25 cellular contexts compared by ENCODE assay signal in the genomic region with DNA sequence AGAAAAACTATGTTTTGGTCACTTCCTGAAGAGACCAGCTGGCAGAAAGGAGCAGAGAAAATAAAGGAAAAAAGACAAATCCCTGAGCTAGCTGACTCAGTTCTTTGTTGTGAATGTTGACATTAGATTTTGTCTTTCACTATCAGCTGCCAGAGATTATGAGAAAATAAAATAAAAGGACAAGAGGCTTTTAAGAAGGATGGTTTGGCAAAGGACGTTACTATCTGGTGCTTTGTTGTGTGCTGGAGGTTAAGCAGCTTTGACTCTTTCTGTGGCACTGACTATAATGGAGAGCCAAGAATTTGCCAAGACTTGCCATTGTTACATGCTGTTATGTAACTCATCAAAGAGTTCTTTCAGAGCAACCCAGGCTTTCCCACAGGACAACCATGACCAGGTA. TPM values are rescaled to one million over a fixed set of nuclear protein-coding genes. Genes with fewer than 3 reads are reported as not detected.
DNase-seq lines count a peak whose midpoint lies in the region; ATAC-seq, FAIRE-seq and TF ChIP-seq lines count a peak whose summit lies in the region.
"Had no signal": no experiment of that assay in that cellular context is flagged by ENCODE, and none has a peak within 500 bp of the region (broad histone marks: within the 10 kb centered on the region; RNA-seq: fewer than 3 reads in every experiment).

No MANE protein-coding gene starts in this region.

- TF ChIP-seq CTCF in astrocyte (IDR thresholded peaks at IDR 0.05; ENCODE audit: insufficient read depth, low read depth, low read length) (no peak), keratinocyte (optimal IDR thresholded peaks at IDR 0.05 in 1 of 3, IDR thresholded peaks at IDR 0.05 in 1 of 3, conservative IDR thresholded peaks at IDR 0.05 in 1 of 3; ENCODE audit: extremely low read depth in 1 of 3, insufficient read depth in 2 of 3, low read length in 3 of 3) (no peak), sigmoid colon (IDR thresholded peaks at IDR 0.05) (no peak)

- no peak overlapping the region for H3K4me3 Mint-ChIP-seq in astrocyte (ENCODE audit: unreplicated experiment)
- H3K4me3 Mint-ChIP-seq: activated naive CD4-positive, alpha-beta T cell treated with anti-CD3 and anti-CD28 coated beads, Interleukin-2, amount 50 U/mL, for 24 hours; activated T-cell treated with anti-CD3 and anti-CD28 coated beads, Interleukin-2, amount 50 U/mL, for 4 hours; effector memory CD8-positive, alpha-beta T cell had no signal

- peak overlapping the region; percentile 21 for H3K27ac ChIP-seq in HUES48 (ENCODE audit: low read depth, low read length)
- no peak overlapping the region for H3K27ac ChIP-seq in astrocyte (ENCODE audit: low read depth, low read length)
- H3K27ac ChIP-seq in keratinocyte (ENCODE audit: control insufficient read depth, insufficient read depth, low read length): no peak overlapping the region
- peak overlapping the region in 3 of 4 donors; percentile 45 to 70 (median 60) for H3K27ac ChIP-seq in sigmoid colon
- H3K27ac ChIP-seq: parathyroid adenoma, thyroid gland had no signal

- no peak overlapping the region for H3K9ac ChIP-seq in HUES48 (ENCODE audit: low read depth, low read length)
- no peak overlapping the region for H3K9ac ChIP-seq in astrocyte (ENCODE audit: low read length)
- H3K9ac ChIP-seq in keratinocyte (ENCODE audit: control insufficient read depth, extremely low read depth, insufficient read depth, low read length): no peak overlapping the region
- H3K9ac ChIP-seq: parathyroid adenoma had no signal

- 45 to 49% methylated on average over 1 of the region's 1 CpG for WGBS in sigmoid colon, 2 donors

- no peaks in the 10 kb centered on the region for H3K9me3 Mint-ChIP-seq in astrocyte (ENCODE audit: unreplicated experiment)
- H3K9me3 Mint-ChIP-seq: activated naive CD4-positive, alpha-beta T cell treated with anti-CD3 and anti-CD28 coated beads, Interleukin-2, amount 50 U/mL, for 24 hours; activated T-cell treated with anti-CD3 and anti-CD28 coated beads, Interleukin-2, amount 50 U/mL, for 4 hours; effector memory CD8-positive, alpha-beta T cell had no signal

- H3K4me1 ChIP-seq in HUES48 (ENCODE audit: control insufficient read depth, insufficient read depth, low read length) (no peaks in the 10 kb centered on the region), astrocyte (ENCODE audit: insufficient read depth, low read length) (peaks cover 11% of the 10 kb centered on the region), keratinocyte (ENCODE audit: control insufficient read depth, extremely low read depth, insufficient read depth, low read length) (peaks cover 3% of the 10 kb centered on the region), sigmoid colon (peaks cover 0 to 34% (median 20%) of the 10 kb centered on the region in 4 donors)
- H3K4me1 ChIP-seq: parathyroid adenoma, thyroid gland had no signal

- H3K36me3 ChIP-seq in HUES48 (ENCODE audit: control insufficient read depth, insufficient read depth, low read length) (no peaks in the 10 kb centered on the region), astrocyte (ENCODE audit: insufficient read depth, low read length) (no peaks in the 10 kb centered on the region), keratinocyte (ENCODE audit: control insufficient read depth in 2 of 2, extremely low read depth in 1 of 2, insufficient read depth in 2 of 2, low read length in 2 of 2) (no peaks in the 10 kb centered on the region), sigmoid colon (no peaks in the 10 kb centered on the region)
- H3K36me3 ChIP-seq: thyroid gland had no signal

- no peaks in the 10 kb centered on the region for H3K9me1 ChIP-seq in keratinocyte (ENCODE audit: control insufficient read depth, extremely low read depth, insufficient read depth, low read length)

- H3K4me2 ChIP-seq in astrocyte (ENCODE audit: low read length): peak overlapping the region; percentile 26
- no peak overlapping the region for H3K4me2 ChIP-seq in keratinocyte (ENCODE audit: control insufficient read depth, extremely low read depth, insufficient read depth, low read depth, low read length)
- H3K4me2 ChIP-seq: smooth muscle cell had no signal

- H3K27me3 Mint-ChIP-seq in astrocyte (ENCODE audit: low read depth, unreplicated experiment): no peaks in the 10 kb centered on the region

- no peak overlapping the region for H3K27ac Mint-ChIP-seq in astrocyte (ENCODE audit: unreplicated experiment)
- H3K27ac Mint-ChIP-seq: activated naive CD4-positive, alpha-beta T cell treated with anti-CD3 and anti-CD28 coated beads, Interleukin-2, amount 50 U/mL, for 24 hours; effector memory CD8-positive, alpha-beta T cell had no signal

- H3K9me3 ChIP-seq in HUES48 (ENCODE audit: control insufficient read depth, insufficient read depth, low read length): no peaks in the 10 kb centered on the region
- H3K9me3 ChIP-seq in astrocyte (ENCODE audit: insufficient read depth, low read depth, low read length): no peaks in the 10 kb centered on the region
- no peaks in the 10 kb centered on the region for H3K9me3 ChIP-seq in keratinocyte (ENCODE audit: control insufficient read depth, low read depth, low read length)
- H3K9me3 ChIP-seq in sigmoid colon: no peaks in the 10 kb centered on the region
- H3K9me3 ChIP-seq: thyroid gland had no signal

- H3K4me1 Mint-ChIP-seq in astrocyte (ENCODE audit: low read depth, unreplicated experiment): peaks cover 18% of the 10 kb centered on the region
- H3K4me1 Mint-ChIP-seq: activated naive CD4-positive, alpha-beta T cell treated with anti-CD3 and anti-CD28 coated beads, Interleukin-2, amount 50 U/mL, for 24 hours had no signal

- H2AFZ ChIP-seq in astrocyte (ENCODE audit: low read depth, low read length) (peak overlapping the region; percentile 39), keratinocyte (ENCODE audit: control insufficient read depth, low read length) (peak overlapping the region; percentile 72)
- H2AFZ ChIP-seq: parathyroid adenoma had no signal

- H4K20me1 ChIP-seq in astrocyte (ENCODE audit: insufficient read depth, low read length) (no peaks in the 10 kb centered on the region), keratinocyte (ENCODE audit: control insufficient read depth, extremely low read depth, insufficient read depth, low read length) (no peaks in the 10 kb centered on the region)

- no peaks in the 10 kb centered on the region for H3K27me3 ChIP-seq in HUES48 (ENCODE audit: control insufficient read depth, insufficient read depth, low read length)
- no peaks in the 10 kb centered on the region for H3K27me3 ChIP-seq in astrocyte (ENCODE audit: insufficient read depth, low read length)
- H3K27me3 ChIP-seq in keratinocyte (ENCODE audit: control insufficient read depth, extremely low read depth, insufficient read depth, low read length): no peaks in the 10 kb centered on the region
- no peaks in the 10 kb centered on the region for H3K27me3 ChIP-seq in sigmoid colon
- H3K27me3 ChIP-seq: thyroid gland had no signal

- dilution Hi-C loops in keratinocyte (cut with MboI; ENCODE audit: extremely low pct_ligation_motif_present, low sequenced_read_pairs): no loop called here

- no peaks in the 10 kb centered on the region for H3K36me3 Mint-ChIP-seq in astrocyte (ENCODE audit: low read depth, unreplicated experiment)
- H3K36me3 Mint-ChIP-seq: activated naive CD4-positive, alpha-beta T cell treated with anti-CD3 and anti-CD28 coated beads, Interleukin-2, amount 50 U/mL, for 24 hours had no signal

- FAIRE-seq in astrocyte (lab: Jason Lieb, UNC) (no peak), keratinocyte (lab: Jason Lieb, UNC) (peak; percentile 20)
- FAIRE-seq: GM12891 had no signal

- TF ChIP-seq POLR2A in sigmoid colon (IDR thresholded peaks at IDR 0.05): no peak

- intact Hi-C loops in sigmoid colon (cut with DNase I): no loop called here

- H3K79me2 ChIP-seq in astrocyte (ENCODE audit: insufficient read depth, low read length): no peaks in the 10 kb centered on the region
- no peaks in the 10 kb centered on the region for H3K79me2 ChIP-seq in keratinocyte (ENCODE audit: control insufficient read depth, insufficient read depth, low read length)
- H3K79me2 ChIP-seq: parathyroid adenoma had no signal

- H3K4me3 ChIP-seq in HUES48 (ENCODE audit: low read depth, low read length): no peak overlapping the region
- H3K4me3 ChIP-seq in astrocyte (ENCODE audit: insufficient read depth, low read depth, low read length): no peak overlapping the region
- H3K4me3 ChIP-seq in keratinocyte (ENCODE audit: control insufficient read depth in 2 of 3, extremely low read depth in 1 of 3, insufficient read depth in 2 of 3, low read depth in 1 of 3, low read length in 3 of 3): no peak overlapping the region
- no peak overlapping the region for H3K4me3 ChIP-seq in sigmoid colon
- H3K4me3 ChIP-seq: smooth muscle cell, thyroid gland had no signal

- no peak for TF ChIP-seq EP300 in sigmoid colon (IDR thresholded peaks at IDR 0.05)

- DNase-seq in astrocyte (ENCODE audit: low read depth): peak; percentile 26
- no peak for DNase-seq in keratinocyte (ENCODE audit: low read depth, low spot score)
- no peak for DNase-seq in sigmoid colon
- no peak for DNase-seq in ecto neural progenitor cell (ENCODE audit: low spot score)
- DNase-seq: activated CD4-positive, alpha-beta T cell treated with anti-CD3 and anti-CD28 coated beads for 1 hour; activated CD8-positive, alpha-beta memory T cell treated with anti-CD3 and anti-CD28 coated beads for 24 hours; activated T-cell treated with anti-CD3 and anti-CD28 coated beads, Interleukin-2, amount 50 U/mL, for 4 hours; aorta; DMS79; effector memory CD8-positive, alpha-beta T cell; H7; NCI-H1930; NCI-H524; stimulated activated CD4-positive, alpha-beta T cell treated with anti-CD3 and anti-CD28 coated beads, Interleukin-2, amount 100 ng/mL, for 48 hours; stimulated activated naive CD4-positive, alpha-beta T cell treated with Interleukin-2 at 50 U/mL for 16 hours; SW 1271; thyroid gland had no signal

- no peak for ATAC-seq in HG02970 (IDR thresholded peaks at IDR 0.05; ENCODE audit: low FRiP score, unreplicated experiment)
- ATAC-seq in GM18861 (IDR thresholded peaks at IDR 0.05; ENCODE audit: unreplicated experiment): no peak
- ATAC-seq: activated T-cell treated with anti-CD3 and anti-CD28 coated beads, Interleukin-2, amount 50 U/mL, for 4 hours; effector memory CD8-positive, alpha-beta T cell had no signal

RNA-seq across cellular contexts. Expression of a gene that starts 12.1 kb away (rescaled TPM):
- total RNA-seq in astrocyte (0.43 and 0.65 TPM in 2 replicates), sigmoid colon (10 to 100 TPM; 14.3 to 69.2 (median 56.3) TPM)
- polyA plus RNA-seq in keratinocyte (0.01 to 0.06 TPM in 2 of 3 replicates, not detected in the other), sigmoid colon (1 to 10 TPM in 1 of 3 donors, under 1 TPM in 1, not detected in 1; 0.29 to 1.8 TPM)
- polyA plus RNA-seq in keratinocyte (2011; ENCODE audit: low read depth): not detected
- 0.05 TPM in 1 of 2 replicates, not detected in the other for polyA plus RNA-seq in keratinocyte (2011; cell fraction: cytosol; rRNA removed)
- not detected in 2 replicates for polyA plus RNA-seq in keratinocyte (2011; cell fraction: nucleus; rRNA removed)
- polyA plus RNA-seq in keratinocyte (2012; ENCODE audit: low replicate concordance): 0.15 TPM in 1 of 2 replicates, not detected in the other
- polyA minus RNA-seq in keratinocyte: not detected in 3 replicates
- polyA minus RNA-seq in keratinocyte (2011; cell fraction: cytosol; rRNA and poly(A)+ RNA removed): not detected
- not detected in 2 replicates for polyA minus RNA-seq in keratinocyte (2011; cell fraction: nucleus; rRNA and poly(A)+ RNA removed)
- total RNA-seq: activated T-cell treated with anti-CD3 and anti-CD28 coated beads, Interleukin-2, amount 50 U/mL, for 4 hours; aorta; HT-29 had no signal
- polyA plus RNA-seq: smooth muscle cell had no signal

Comparison
In these comparisons a context has a peak if more than half of its experiments do, and no peak if none do; other contexts are left out.
1. H3K27ac ChIP-seq: peak in HUES48 (single experiment) and sigmoid colon (3 of 4); none in astrocyte (single experiment) and keratinocyte (single experiment).